In the genomic region with DNA sequence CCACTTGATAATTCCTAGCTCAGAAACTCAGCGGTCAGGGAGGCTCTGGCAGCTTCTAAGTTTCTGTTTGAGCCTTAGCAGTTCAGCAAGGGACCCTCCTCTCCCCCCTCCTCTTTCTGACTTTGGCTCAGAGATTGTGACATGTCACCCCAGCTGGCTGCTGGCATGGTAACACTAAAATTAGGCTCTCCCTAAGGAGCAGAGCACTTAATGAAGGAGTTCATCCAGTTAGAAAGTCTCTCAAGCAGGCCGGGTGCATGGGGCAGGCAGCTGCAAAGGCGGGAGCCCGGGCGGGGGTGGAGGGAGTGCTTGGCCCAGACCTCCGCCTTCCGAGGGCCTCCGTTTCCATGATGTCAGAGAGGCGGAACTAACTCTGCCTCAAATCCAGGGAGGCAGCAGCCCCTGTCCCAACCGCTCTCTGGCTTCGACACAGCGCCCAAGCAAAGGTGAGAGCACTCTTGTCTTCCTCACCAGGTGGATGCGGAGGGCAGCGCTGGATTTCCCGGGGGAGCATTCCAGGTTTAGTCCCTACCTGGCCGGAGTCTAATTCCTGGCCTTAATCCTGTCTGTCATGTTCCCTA, we compare ENCODE assay signal across 10 cellular contexts.
DNase-seq lines count a peak whose midpoint lies in the region; ATAC-seq and TF ChIP-seq lines count a peak whose summit lies in the region.
"Had no signal": no experiment of that assay in that cellular context is flagged by ENCODE, and none has a peak within 500 bp of the region (broad histone marks: within the 10 kb centered on the region; RNA-seq: fewer than 3 reads in every experiment).

No MANE protein-coding gene starts in this region.

- peaks cover 0 to 7% (median 5%) of the 10 kb centered on the region in 5 donors for H3K36me3 Mint-ChIP-seq in naive thymus-derived CD4-positive, alpha-beta T cell

- H3K27ac Mint-ChIP-seq in naive thymus-derived CD4-positive, alpha-beta T cell, result no peak overlapping the region

- H3K9me3 ChIP-seq in naive thymus-derived CD4-positive, alpha-beta T cell (ENCODE audit: control insufficient read depth in 2 of 3, low read length in 3 of 3), result no peaks in the 10 kb centered on the region

- peaks cover 6 to 18% (median 10%) of the 10 kb centered on the region in 7 donors for H3K4me1 Mint-ChIP-seq in naive thymus-derived CD4-positive, alpha-beta T cell

- ATAC-seq in naive thymus-derived CD4-positive, alpha-beta T cell, result no peak
- no peak for ATAC-seq in GM21526 (IDR thresholded peaks at IDR 0.05; ENCODE audit: low FRiP score, unreplicated experiment)

- CTCF ChIA-PET in naive thymus-derived CD4-positive, alpha-beta T cell (lab: Charles Lee), result interaction anchor here (0.6 to 0.8 kb wide), 2 partner anchors 46 to 464 kb away, joined by 3 read pairs; no protein-coding TSS in a partner anchor

- no peak overlapping the region for H3K27ac ChIP-seq in naive thymus-derived CD4-positive, alpha-beta T cell (ENCODE audit: low read depth, low read length)

- POLR2A ChIA-PET in naive thymus-derived CD4-positive, alpha-beta T cell (lab: Charles Lee), result no interaction called here

- no peaks in the 10 kb centered on the region for H3K27me3 ChIP-seq in naive thymus-derived CD4-positive, alpha-beta T cell (ENCODE audit: control insufficient read depth in 2 of 2, insufficient read depth in 2 of 2, low read length in 2 of 2)

- no peak overlapping the region for H3K4me3 Mint-ChIP-seq in naive thymus-derived CD4-positive, alpha-beta T cell
- H3K4me3 Mint-ChIP-seq: memory B cell had no signal

- intact Hi-C loops in naive thymus-derived CD4-positive, alpha-beta T cell (cut with micrococcal nuclease), result no loop called here

- peaks cover 0 to 2% (median 0%) of the 10 kb centered on the region in 11 donors for H3K9me3 Mint-ChIP-seq in naive thymus-derived CD4-positive, alpha-beta T cell
- H3K9me3 Mint-ChIP-seq: memory B cell had no signal

- no peak for TF ChIP-seq CTCF in fibroblast of pulmonary artery (IDR thresholded peaks at IDR 0.05; ENCODE audit: low read length, missing control alignments)

- no peaks in the 10 kb centered on the region for H3K27me3 Mint-ChIP-seq in naive thymus-derived CD4-positive, alpha-beta T cell
- H3K27me3 Mint-ChIP-seq: memory B cell had no signal

- H3K4me3 ChIP-seq in fibroblast of pulmonary artery (replicated peaks; ENCODE audit: low read depth, low read length), result no peak overlapping the region
- no peak overlapping the region for H3K4me3 ChIP-seq in naive thymus-derived CD4-positive, alpha-beta T cell (ENCODE audit: low read length)

- DNase-seq in COR-L47 (lab: John Stamatoyannopoulos, UW), result peak; percentile 28
- peak; percentile 51 to 76 for DNase-seq in NCI-H524 (lab: John Stamatoyannopoulos, UW)
- peak; percentile 59 for DNase-seq in fibroblast of pulmonary artery (ENCODE audit: low read depth)
- peak; percentile 15 for DNase-seq in myocyte (ENCODE audit: low read depth)
- no peak for DNase-seq in naive thymus-derived CD4-positive, alpha-beta T cell
- DNase-seq in inferior parietal cortex (ENCODE audit: extremely low spot score), result no peak
- DNase-seq in activated CD8-positive, alpha-beta memory T cell treated with anti-CD3 and anti-CD28 coated beads for 24 hours, result no peak
- DNase-seq: activated CD4-positive, alpha-beta T cell treated with anti-CD3 and anti-CD28 coated beads, Interleukin-2, amount 50 U/mL, for 48 hours had no signal

- no peaks in the 10 kb centered on the region for H3K4me1 ChIP-seq in naive thymus-derived CD4-positive, alpha-beta T cell (ENCODE audit: control insufficient read depth in 2 of 2, insufficient read depth in 2 of 2, low read length in 2 of 2)

- peaks cover 0 to 42% (median 2%) of the 10 kb centered on the region in 3 experiments for H3K36me3 ChIP-seq in naive thymus-derived CD4-positive, alpha-beta T cell (ENCODE audit: control insufficient read depth in 2 of 3, insufficient read depth in 3 of 3, low read length in 3 of 3)

Comparison
In these comparisons a context has a peak if more than half of its experiments do, and no peak if none do; other contexts are left out.
1. DNase-seq: peak in COR-L47 (single experiment), NCI-H524 (2 of 2), fibroblast of pulmonary artery (single experiment) and myocyte (single experiment); none in naive thymus-derived CD4-positive, alpha-beta T cell (0 of 9), inferior parietal cortex (single experiment) and activated CD8-positive, alpha-beta memory T cell treated with anti-CD3 and anti-CD28 coated beads for 24 hours (single experiment).